1 cellular context compared by ENCODE assay signal in the genomic region with DNA sequence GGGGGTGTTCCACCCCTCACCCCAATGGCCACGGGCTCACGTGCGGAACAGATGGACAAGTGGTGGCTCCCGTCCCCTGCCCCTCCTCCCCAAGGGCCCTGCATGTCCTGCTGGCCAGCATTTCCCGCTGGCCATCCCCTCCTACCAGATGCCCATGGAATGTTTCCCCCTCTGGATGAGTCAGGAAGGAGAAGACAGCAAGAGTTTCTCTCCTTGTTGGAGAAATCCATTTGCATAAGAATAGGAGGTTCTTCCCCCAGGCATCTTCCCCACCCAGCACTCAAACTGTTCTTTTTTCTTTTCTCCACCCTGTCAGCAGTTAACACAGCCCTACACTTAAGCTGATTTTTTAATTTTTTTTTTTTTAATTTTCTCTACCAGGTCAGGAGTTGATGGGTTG.
A peak's percentile ranks its signal among the peaks of the same experiment; 100 is the strongest.
TF ChIP-seq lines count a peak whose summit lies in the region.

No MANE protein-coding gene starts in this region.

TF ChIP-seq in GM23338, 12 proteins besides CTCF, POLR2A, EP300 and RAD21:
- TF ChIP-seq, protein P1, sequence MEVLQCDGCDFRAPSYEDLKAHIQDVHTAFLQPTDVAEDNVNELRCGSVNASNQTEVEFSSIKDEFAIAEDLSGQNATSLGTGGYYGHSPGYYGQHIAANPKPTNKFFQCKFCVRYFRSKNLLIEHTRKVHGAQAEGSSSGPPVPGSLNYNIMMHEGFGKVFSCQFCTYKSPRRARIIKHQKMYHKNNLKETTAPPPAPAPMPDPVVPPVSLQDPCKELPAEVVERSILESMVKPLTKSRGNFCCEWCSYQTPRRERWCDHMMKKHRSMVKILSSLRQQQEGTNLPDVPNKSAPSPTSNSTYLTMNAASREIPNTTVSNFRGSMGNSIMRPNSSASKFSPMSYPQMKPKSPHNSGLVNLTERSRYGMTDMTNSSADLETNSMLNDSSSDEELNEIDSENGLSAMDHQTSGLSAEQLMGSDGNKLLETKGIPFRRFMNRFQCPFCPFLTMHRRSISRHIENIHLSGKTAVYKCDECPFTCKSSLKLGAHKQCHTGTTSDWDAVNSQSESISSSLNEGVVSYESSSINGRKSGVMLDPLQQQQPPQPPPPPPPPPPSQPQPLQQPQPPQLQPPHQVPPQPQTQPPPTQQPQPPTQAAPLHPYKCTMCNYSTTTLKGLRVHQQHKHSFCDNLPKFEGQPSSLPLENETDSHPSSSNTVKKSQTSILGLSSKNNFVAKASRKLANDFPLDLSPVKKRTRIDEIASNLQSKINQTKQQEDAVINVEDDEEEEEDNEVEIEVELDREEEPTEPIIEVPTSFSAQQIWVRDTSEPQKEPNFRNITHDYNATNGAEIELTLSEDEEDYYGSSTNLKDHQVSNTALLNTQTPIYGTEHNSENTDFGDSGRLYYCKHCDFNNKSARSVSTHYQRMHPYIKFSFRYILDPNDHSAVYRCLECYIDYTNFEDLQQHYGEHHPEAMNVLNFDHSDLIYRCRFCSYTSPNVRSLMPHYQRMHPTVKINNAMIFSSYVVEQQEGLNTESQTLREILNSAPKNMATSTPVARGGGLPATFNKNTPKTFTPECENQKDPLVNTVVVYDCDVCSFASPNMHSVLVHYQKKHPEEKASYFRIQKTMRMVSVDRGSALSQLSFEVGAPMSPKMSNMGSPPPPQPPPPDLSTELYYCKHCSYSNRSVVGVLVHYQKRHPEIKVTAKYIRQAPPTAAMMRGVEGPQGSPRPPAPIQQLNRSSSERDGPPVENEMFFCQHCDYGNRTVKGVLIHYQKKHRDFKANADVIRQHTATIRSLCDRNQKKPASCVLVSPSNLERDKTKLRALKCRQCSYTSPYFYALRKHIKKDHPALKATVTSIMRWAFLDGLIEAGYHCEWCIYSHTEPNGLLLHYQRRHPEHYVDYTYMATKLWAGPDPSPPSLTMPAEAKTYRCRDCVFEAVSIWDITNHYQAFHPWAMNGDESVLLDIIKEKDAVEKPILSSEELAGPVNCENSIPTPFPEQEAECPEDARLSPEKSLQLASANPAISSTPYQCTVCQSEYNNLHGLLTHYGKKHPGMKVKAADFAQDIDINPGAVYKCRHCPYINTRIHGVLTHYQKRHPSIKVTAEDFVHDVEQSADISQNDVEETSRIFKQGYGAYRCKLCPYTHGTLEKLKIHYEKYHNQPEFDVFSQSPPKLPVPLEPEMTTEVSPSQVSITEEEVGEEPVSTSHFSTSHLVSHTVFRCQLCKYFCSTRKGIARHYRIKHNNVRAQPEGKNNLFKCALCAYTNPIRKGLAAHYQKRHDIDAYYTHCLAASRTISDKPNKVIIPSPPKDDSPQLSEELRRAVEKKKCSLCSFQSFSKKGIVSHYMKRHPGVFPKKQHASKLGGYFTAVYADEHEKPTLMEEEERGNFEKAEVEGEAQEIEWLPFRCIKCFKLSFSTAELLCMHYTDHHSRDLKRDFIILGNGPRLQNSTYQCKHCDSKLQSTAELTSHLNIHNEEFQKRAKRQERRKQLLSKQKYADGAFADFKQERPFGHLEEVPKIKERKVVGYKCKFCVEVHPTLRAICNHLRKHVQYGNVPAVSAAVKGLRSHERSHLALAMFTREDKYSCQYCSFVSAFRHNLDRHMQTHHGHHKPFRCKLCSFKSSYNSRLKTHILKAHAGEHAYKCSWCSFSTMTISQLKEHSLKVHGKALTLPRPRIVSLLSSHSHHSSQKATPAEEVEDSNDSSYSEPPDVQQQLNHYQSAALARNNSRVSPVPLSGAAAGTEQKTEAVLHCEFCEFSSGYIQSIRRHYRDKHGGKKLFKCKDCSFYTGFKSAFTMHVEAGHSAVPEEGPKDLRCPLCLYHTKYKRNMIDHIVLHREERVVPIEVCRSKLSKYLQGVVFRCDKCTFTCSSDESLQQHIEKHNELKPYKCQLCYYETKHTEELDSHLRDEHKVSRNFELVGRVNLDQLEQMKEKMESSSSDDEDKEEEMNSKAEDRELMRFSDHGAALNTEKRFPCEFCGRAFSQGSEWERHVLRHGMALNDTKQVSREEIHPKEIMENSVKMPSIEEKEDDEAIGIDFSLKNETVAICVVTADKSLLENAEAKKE (CRISPR knock-in tag; IDR thresholded peaks at IDR 0.05) = peak; percentile 90
- TF ChIP-seq EZH2 (IDR thresholded peaks at IDR 0.05; ENCODE audit: low read depth, unreplicated experiment) = no peak
